21 cellular contexts compared by ENCODE assay signal in genomic region chr14:23423657-23424056, GRCh38. TPM values are rescaled to one million over a fixed set of nuclear protein-coding genes. Genes with fewer than 3 reads are reported as not detected.
A peak's percentile ranks its signal among the peaks of the same experiment; 100 is the strongest.
DNase-seq lines count a peak whose midpoint lies in the region; ATAC-seq and TF ChIP-seq lines count a peak whose summit lies in the region.
"Had no signal": no experiment of that assay in that cellular context is flagged by ENCODE, and none has a peak within 500 bp of the region (broad histone marks: within the 10 kb centered on the region; RNA-seq: fewer than 3 reads in every experiment).

No MANE protein-coding gene starts in this region.

- H3K27ac Mint-ChIP-seq in activated CD4-positive, alpha-beta T cell treated with anti-CD3 and anti-CD28 coated beads, Interleukin-2, amount 10 ng/mL, durations not matched to agents 24 days and 14 days = peak overlapping the region; percentile 11
- no peak overlapping the region for H3K27ac Mint-ChIP-seq in activated CD4-positive, alpha-beta T cell treated with anti-CD3 and anti-CD28 coated beads, Interleukin-2, amount 10 ng/mL, durations not matched to agents 7 days and 5 days
- H3K27ac Mint-ChIP-seq in glutamatergic neuron (ENCODE audit: unreplicated experiment) = no peak overlapping the region

- no peaks in the 10 kb centered on the region for H3K27me3 ChIP-seq in left ventricle myocardium inferior (ENCODE audit: low read depth)
- peaks cover 0 to 1% (median 0%) of the 10 kb centered on the region in 3 donors for H3K27me3 ChIP-seq in skeletal muscle tissue (ENCODE audit: control insufficient read depth in 3 of 3, insufficient read depth in 3 of 3, low read length in 3 of 3)
- H3K27me3 ChIP-seq in body of pancreas = no peaks in the 10 kb centered on the region

- H3K4me1 Mint-ChIP-seq in activated CD4-positive, alpha-beta T cell treated with anti-CD3 and anti-CD28 coated beads, Interleukin-2, amount 10 ng/mL, durations not matched to agents 24 days and 14 days = peaks cover 17% of the 10 kb centered on the region
- peaks cover 21% of the 10 kb centered on the region for H3K4me1 Mint-ChIP-seq in activated CD4-positive, alpha-beta T cell treated with anti-CD3 and anti-CD28 coated beads, Interleukin-2, amount 10 ng/mL, durations not matched to agents 7 days and 5 days
- no peaks in the 10 kb centered on the region for H3K4me1 Mint-ChIP-seq in glutamatergic neuron (ENCODE audit: low read depth, unreplicated experiment)
- H3K4me1 Mint-ChIP-seq: CD4-positive, alpha-beta memory T cell had no signal

- H3K27ac ChIP-seq in left ventricle myocardium inferior (replicated peaks) = no peak overlapping the region
- H3K27ac ChIP-seq in skeletal muscle tissue (ENCODE audit: low read depth, low read length) = no peak overlapping the region
- no peak overlapping the region for H3K27ac ChIP-seq in body of pancreas
- H3K27ac ChIP-seq: 22Rv1, A549, C4-2B, GM23248 had no signal

- CTCF ChIA-PET in activated CD4-positive, alpha-beta T cell treated with anti-CD3 and anti-CD28 coated beads, Interleukin-2, amount 10 ng/mL, durations not matched to agents 7 days and 5 days (lab: Charles Lee) = interaction anchor here (1.4 to 1.6 kb wide), 2 partner anchors 11 to 14 kb away, joined by 5 to 6 read pairs; no protein-coding TSS in a partner anchor

- H3K4me1 ChIP-seq in left ventricle myocardium inferior (peaks cover 12% of the 10 kb centered on the region), skeletal muscle tissue (ENCODE audit: control insufficient read depth in 3 of 3, insufficient read depth in 3 of 3, low read length in 3 of 3) (peaks cover 5 to 31% (median 11%) of the 10 kb centered on the region in 3 donors), body of pancreas (no peaks in the 10 kb centered on the region)
- H3K4me1 ChIP-seq: A549, HAP-1 had no signal

- 78 to 84% methylated on average over 6 of the region's 6 CpGs for WGBS in body of pancreas, 2 donors

- no peaks in the 10 kb centered on the region for H3K9me3 Mint-ChIP-seq in activated CD4-positive, alpha-beta T cell treated with anti-CD3 and anti-CD28 coated beads, Interleukin-2, amount 10 ng/mL, durations not matched to agents 24 days and 14 days
- H3K9me3 Mint-ChIP-seq in activated CD4-positive, alpha-beta T cell treated with anti-CD3 and anti-CD28 coated beads, Interleukin-2, amount 10 ng/mL, durations not matched to agents 7 days and 5 days = no peaks in the 10 kb centered on the region
- peaks cover 4% of the 10 kb centered on the region for H3K9me3 Mint-ChIP-seq in glutamatergic neuron (ENCODE audit: unreplicated experiment)

- no peaks in the 10 kb centered on the region for H3K9me3 ChIP-seq in left ventricle myocardium inferior (replicated peaks)
- H3K9me3 ChIP-seq in skeletal muscle tissue (ENCODE audit: control insufficient read depth in 3 of 3, low read length in 3 of 3) = no peaks in the 10 kb centered on the region
- no peaks in the 10 kb centered on the region for H3K9me3 ChIP-seq in body of pancreas
- H3K9me3 ChIP-seq: A549, HAP-1 had no signal

- intact Hi-C loops in activated CD4-positive, alpha-beta T cell treated with anti-CD3 and anti-CD28 coated beads, Interleukin-2, amount 10 ng/mL, durations not matched to agents 24 days and 14 days (cut with micrococcal nuclease) = no loop called here
- intact Hi-C loops in left ventricle myocardium superior (cut with micrococcal nuclease) = no loop called here
- intact Hi-C loops in left ventricle myocardium inferior (cut with micrococcal nuclease) = no loop called here
- intact Hi-C loops in body of pancreas (cut with DNase I) = no loop called here

- no peaks in the 10 kb centered on the region for H3K27me3 Mint-ChIP-seq in activated CD4-positive, alpha-beta T cell treated with anti-CD3 and anti-CD28 coated beads, Interleukin-2, amount 10 ng/mL, durations not matched to agents 24 days and 14 days
- no peaks in the 10 kb centered on the region for H3K27me3 Mint-ChIP-seq in activated CD4-positive, alpha-beta T cell treated with anti-CD3 and anti-CD28 coated beads, Interleukin-2, amount 10 ng/mL, durations not matched to agents 7 days and 5 days
- peaks cover 4% of the 10 kb centered on the region for H3K27me3 Mint-ChIP-seq in glutamatergic neuron (ENCODE audit: unreplicated experiment)

- peaks cover 46% of the 10 kb centered on the region for H3K36me3 ChIP-seq in left ventricle myocardium inferior
- H3K36me3 ChIP-seq in skeletal muscle tissue (ENCODE audit: control insufficient read depth in 3 of 3, insufficient read depth in 3 of 3, low read length in 3 of 3) = peaks cover 21 to 67% (median 65%) of the 10 kb centered on the region in 3 donors
- H3K36me3 ChIP-seq in body of pancreas (replicated peaks in 1 of 2; ENCODE audit: insufficient read depth in 1 of 2, low read depth in 2 of 2) = no peaks in the 10 kb centered on the region
- H3K36me3 ChIP-seq: HAP-1 had no signal

- H3K36me3 Mint-ChIP-seq in activated CD4-positive, alpha-beta T cell treated with anti-CD3 and anti-CD28 coated beads, Interleukin-2, amount 10 ng/mL, durations not matched to agents 24 days and 14 days (ENCODE audit: low read depth) = no peaks in the 10 kb centered on the region
- no peaks in the 10 kb centered on the region for H3K36me3 Mint-ChIP-seq in activated CD4-positive, alpha-beta T cell treated with anti-CD3 and anti-CD28 coated beads, Interleukin-2, amount 10 ng/mL, durations not matched to agents 7 days and 5 days (ENCODE audit: low read depth)
- H3K36me3 Mint-ChIP-seq in glutamatergic neuron (ENCODE audit: unreplicated experiment) = no peaks in the 10 kb centered on the region
- H3K36me3 Mint-ChIP-seq: CD4-positive, alpha-beta memory T cell had no signal

- no peak overlapping the region for H3K4me3 ChIP-seq in left ventricle myocardium inferior
- peak overlapping the region in 1 of 3 donors; percentile 53 for H3K4me3 ChIP-seq in skeletal muscle tissue (ENCODE audit: low read length in 3 of 3)
- H3K4me3 ChIP-seq in body of pancreas = no peak overlapping the region
- H3K4me3 ChIP-seq: A549, GM23248, HAP-1 had no signal

- peak overlapping the region in 2 of 3 donors; percentile 20 to 62 for H3K9ac ChIP-seq in skeletal muscle tissue (ENCODE audit: low read depth in 1 of 3, low read length in 3 of 3)
- H3K9ac ChIP-seq: GM23248 had no signal

- H3K4me3 Mint-ChIP-seq in activated CD4-positive, alpha-beta T cell treated with anti-CD3 and anti-CD28 coated beads, Interleukin-2, amount 10 ng/mL, durations not matched to agents 24 days and 14 days = no peak overlapping the region
- H3K4me3 Mint-ChIP-seq in activated CD4-positive, alpha-beta T cell treated with anti-CD3 and anti-CD28 coated beads, Interleukin-2, amount 10 ng/mL, durations not matched to agents 7 days and 5 days = no peak overlapping the region
- peak overlapping the region; percentile 12 for H3K4me3 Mint-ChIP-seq in glutamatergic neuron (ENCODE audit: unreplicated experiment)
- H3K4me3 Mint-ChIP-seq: CD4-positive, alpha-beta memory T cell had no signal

- TF ChIP-seq CTCF in left ventricle myocardium inferior (IDR thresholded peaks at IDR 0.05; ENCODE audit: borderline replicate concordance) (no peak), glutamatergic neuron (IDR thresholded peaks at IDR 0.05; ENCODE audit: partially characterized antibody, unreplicated experiment) (no peak), body of pancreas (IDR thresholded peaks at IDR 0.05) (no peak)

- TF ChIP-seq POLR2A in body of pancreas (IDR thresholded peaks at IDR 0.05) = no peak

- POLR2A ChIA-PET in activated CD4-positive, alpha-beta T cell treated with anti-CD3 and anti-CD28 coated beads, Interleukin-2, amount 10 ng/mL, durations not matched to agents 7 days and 5 days (lab: Charles Lee) = interaction anchor here (0.5 to 0.6 kb wide), 2 partner anchors 784 to 1532 kb away, joined by 3 to 4 read pairs; no protein-coding TSS in a partner anchor

- ATAC-seq in left ventricle myocardium superior (peak; percentile 3), body of pancreas (no peak)
- ATAC-seq: A549 had no signal

- no peak for DNase-seq in activated CD4-positive, alpha-beta T cell treated with anti-CD3 and anti-CD28 coated beads, Interleukin-2, amount 10 ng/mL, durations not matched to agents 24 days and 14 days
- no peak for DNase-seq in activated CD4-positive, alpha-beta T cell treated with anti-CD3 and anti-CD28 coated beads, Interleukin-2, amount 10 ng/mL, durations not matched to agents 7 days and 5 days
- DNase-seq in left ventricle myocardium superior (no peak), left ventricle myocardium inferior (no peak), glutamatergic neuron (no peak), HPDE6-E6E7 (ENCODE audit: extremely low spot score) (no peak), body of pancreas (no peak)
- DNase-seq: AML-193; CD4-positive, alpha-beta memory T cell; DMS153; DMS79; GDM1; GM23248 had no signal

RNA-seq across cellular contexts. Expression of gene MYH7, which starts 11.8 kb away (rescaled TPM):
- not detected in 2 replicates for total RNA-seq in activated CD4-positive, alpha-beta T cell treated with anti-CD3 and anti-CD28 coated beads, Interleukin-2, amount 10 ng/mL, durations not matched to agents 24 days and 14 days
- total RNA-seq in activated CD4-positive, alpha-beta T cell treated with anti-CD3 and anti-CD28 coated beads, Interleukin-2, amount 10 ng/mL, durations not matched to agents 7 days and 5 days = under 1 TPM; 0.04 to 0.07 TPM
- total RNA-seq in left ventricle myocardium superior = 12,717 TPM
- total RNA-seq in left ventricle myocardium inferior = 14,853 TPM
- total RNA-seq in glutamatergic neuron (ENCODE audit: unreplicated experiment) = not detected
- 426 TPM for total RNA-seq in skeletal muscle tissue
- 1 to 10 TPM in 1 of 2 donors, under 1 TPM in 1; 0.52 to 2.0 TPM for total RNA-seq in body of pancreas
- total RNA-seq: CD4-positive, alpha-beta memory T cell; Daoy; GM23248; H4; HT1080 had no signal

RNA-seq across cellular contexts. Expression of gene MYH6, which starts 15.6 kb away (rescaled TPM):
- total RNA-seq in activated CD4-positive, alpha-beta T cell treated with anti-CD3 and anti-CD28 coated beads, Interleukin-2, amount 10 ng/mL, durations not matched to agents 24 days and 14 days = 0.17 and 0.23 TPM in 2 replicates
- total RNA-seq in activated CD4-positive, alpha-beta T cell treated with anti-CD3 and anti-CD28 coated beads, Interleukin-2, amount 10 ng/mL, durations not matched to agents 7 days and 5 days = under 1 TPM; 0.07 to 0.08 TPM
- total RNA-seq in left ventricle myocardium superior = 4,258 TPM
- 1,823 TPM for total RNA-seq in left ventricle myocardium inferior
- not detected for total RNA-seq in glutamatergic neuron (ENCODE audit: unreplicated experiment)
- 2.1 TPM for total RNA-seq in skeletal muscle tissue
- total RNA-seq in body of pancreas = 1 to 10 TPM in 1 of 2 donors, under 1 TPM in 1; 0.26 to 1.6 TPM
- total RNA-seq: CD4-positive, alpha-beta memory T cell; Daoy; GM23248; H4; HT1080 had no signal

RNA-seq across cellular contexts. Expression of gene NGDN, which starts 45.8 kb away (rescaled TPM):
- total RNA-seq in activated CD4-positive, alpha-beta T cell treated with anti-CD3 and anti-CD28 coated beads, Interleukin-2, amount 10 ng/mL, durations not matched to agents 24 days and 14 days = 78.6 and 79.2 TPM in 2 replicates
- 10 to 100 TPM; 46.4 to 47.3 TPM for total RNA-seq in activated CD4-positive, alpha-beta T cell treated with anti-CD3 and anti-CD28 coated beads, Interleukin-2, amount 10 ng/mL, durations not matched to agents 7 days and 5 days
- total RNA-seq in left ventricle myocardium superior (18.6 TPM), left ventricle myocardium inferior (17.2 TPM), glutamatergic neuron (ENCODE audit: unreplicated experiment) (46.5 TPM), skeletal muscle tissue (32.4 TPM), body of pancreas (10 to 100 TPM; 29.0 to 31.6 TPM)

RNA-seq across cellular contexts. Expression of gene CMTM5, which starts 46.8 kb away (rescaled TPM):
- not detected in 2 replicates for total RNA-seq in activated CD4-positive, alpha-beta T cell treated with anti-CD3 and anti-CD28 coated beads, Interleukin-2, amount 10 ng/mL, durations not matched to agents 24 days and 14 days
- not detected for total RNA-seq in activated CD4-positive, alpha-beta T cell treated with anti-CD3 and anti-CD28 coated beads, Interleukin-2, amount 10 ng/mL, durations not matched to agents 7 days and 5 days
- not detected for total RNA-seq in left ventricle myocardium superior
- 1.0 TPM for total RNA-seq in left ventricle myocardium inferior
- total RNA-seq in glutamatergic neuron (ENCODE audit: unreplicated experiment) = not detected
- total RNA-seq in skeletal muscle tissue = 2.1 TPM
- total RNA-seq in body of pancreas = not detected
- total RNA-seq: CD4-positive, alpha-beta memory T cell; Daoy; GM23248; H4 had no signal

RNA-seq across cellular contexts. Expression of gene IL25, which starts 51.0 kb away (rescaled TPM):
- not detected in 2 replicates for total RNA-seq in activated CD4-positive, alpha-beta T cell treated with anti-CD3 and anti-CD28 coated beads, Interleukin-2, amount 10 ng/mL, durations not matched to agents 24 days and 14 days
- not detected for total RNA-seq in activated CD4-positive, alpha-beta T cell treated with anti-CD3 and anti-CD28 coated beads, Interleukin-2, amount 10 ng/mL, durations not matched to agents 7 days and 5 days
- not detected for total RNA-seq in left ventricle myocardium superior
- not detected for total RNA-seq in left ventricle myocardium inferior
- total RNA-seq in glutamatergic neuron (ENCODE audit: unreplicated experiment) = not detected
- not detected for total RNA-seq in skeletal muscle tissue
- total RNA-seq in body of pancreas = not detected
- total RNA-seq: CD4-positive, alpha-beta memory T cell; Daoy; GM23248; H4; HT1080 had no signal

Comparison
In these comparisons a context has a peak if more than half of its experiments do, and no peak if none do; other contexts are left out.
1. RNA of gene MYH7, which starts 11.8 kb away (total RNA-seq): 14,853 TPM in left ventricle myocardium inferior (single experiment), 12,717 TPM in left ventricle myocardium superior (single experiment) and 426 TPM in skeletal muscle tissue (single experiment); 0.52 to 2.0 TPM in body of pancreas, 0.04 to 0.07 TPM in activated CD4-positive, alpha-beta T cell treated with anti-CD3 and anti-CD28 coated beads, Interleukin-2, amount 10 ng/mL, durations not matched to agents 7 days and 5 days, not detected in activated CD4-positive, alpha-beta T cell treated with anti-CD3 and anti-CD28 coated beads, Interleukin-2, amount 10 ng/mL, durations not matched to agents 24 days and 14 days and not detected in glutamatergic neuron (single experiment); every median in the first group is over 100 times any median in the second.
2. RNA of gene MYH6, which starts 15.6 kb away (total RNA-seq): 4,258 TPM in left ventricle myocardium superior (single experiment) and 1,823 TPM in left ventricle myocardium inferior (single experiment); 2.1 TPM in skeletal muscle tissue (single experiment), 0.26 to 1.6 TPM in body of pancreas, 0.17 to 0.23 TPM in activated CD4-positive, alpha-beta T cell treated with anti-CD3 and anti-CD28 coated beads, Interleukin-2, amount 10 ng/mL, durations not matched to agents 24 days and 14 days, 0.07 to 0.08 TPM in activated CD4-positive, alpha-beta T cell treated with anti-CD3 and anti-CD28 coated beads, Interleukin-2, amount 10 ng/mL, durations not matched to agents 7 days and 5 days and not detected in glutamatergic neuron (single experiment); every median in the first group is over 100 times any median in the second.